In genomic region chr22:36913431-36914382, GRCh38 we compare ENCODE assay signal across 10 cellular contexts. TPM values are rescaled to one million over a fixed set of nuclear protein-coding genes. Genes with fewer than 3 reads are reported as not detected.
DNase-seq lines count a peak whose midpoint lies in the region; ATAC-seq and TF ChIP-seq lines count a peak whose summit lies in the region.
"Had no signal": no experiment of that assay in that cellular context is flagged by ENCODE, and none has a peak within 500 bp of the region (broad histone marks: within the 10 kb centered on the region; RNA-seq: fewer than 3 reads in every experiment).

TSS of gene CSF2RB (plus strand) at chr22:36913628. CDS start at chr22:36922208, 8,580 bp downstream.

- H3K36me3 ChIP-seq in CD4-positive, CD25-positive, alpha-beta regulatory T cell (ENCODE audit: control insufficient read depth, insufficient read depth, low read length): no peaks in the 10 kb centered on the region
- H3K36me3 ChIP-seq in muscle layer of duodenum (ENCODE audit: control insufficient read depth in 1 of 2, insufficient read depth in 2 of 2, low read length in 2 of 2) (no peaks in the 10 kb centered on the region), HAP-1 (replicated peaks) (no peaks in the 10 kb centered on the region)

- DNase-seq in CD4-positive, CD25-positive, alpha-beta regulatory T cell: peak in 1 of 3 donors; percentile 57
- DNase-seq in HL-60 (ENCODE audit: low read depth in 1 of 2, low spot score in 1 of 2) (peak; percentile 93), HAP-1 (ENCODE audit: low spot score in 2 of 2) (no peak), COLO668 (lab: John Stamatoyannopoulos, UW; ENCODE audit: unreplicated experiment) (no peak)
- DNase-seq in central memory CD8-positive, alpha-beta T cell (ENCODE audit: low spot score in 2 of 2): no peak
- DNase-seq in naive thymus-derived CD8-positive, alpha-beta T cell: no peak
- DNase-seq: natural killer cell, NCI-H1105 treated with DMSO at 0.1 percent for 48 hours had no signal

- H3K9me3 ChIP-seq in CD4-positive, CD25-positive, alpha-beta regulatory T cell (ENCODE audit: control insufficient read depth in 2 of 2, low read length in 2 of 2): no peaks in the 10 kb centered on the region
- H3K9me3 ChIP-seq in muscle layer of duodenum (ENCODE audit: control insufficient read depth in 1 of 2, low read length in 2 of 2) (peaks cover 0 to 3% of the 10 kb centered on the region in 2 donors), HAP-1 (no peaks in the 10 kb centered on the region)

- H3K4me3 ChIP-seq in CD4-positive, CD25-positive, alpha-beta regulatory T cell (ENCODE audit: low read depth, low read length): peak within 1 kb of the TSS; percentile 89
- H3K4me3 ChIP-seq in HL-60 (replicated peaks; ENCODE audit: insufficient read depth, low read length) (peak within 1 kb of the TSS; percentile 58), muscle layer of duodenum (ENCODE audit: low read depth in 1 of 2, low read length in 2 of 2) (peak within 1 kb of the TSS; percentile 49 to 50), HAP-1 (no peak within 1 kb of the TSS)

- peak; percentile 53 to 59 for ATAC-seq in CD4-positive, CD25-positive, alpha-beta regulatory T cell (ENCODE audit: low read depth in 2 of 2)
- ATAC-seq in central memory CD8-positive, alpha-beta T cell (replicated peaks; ENCODE audit: extremely low read depth, poor library complexity, severe bottlenecking): no peak
- no peak for ATAC-seq in HG03159 (IDR thresholded peaks at IDR 0.05; ENCODE audit: unreplicated experiment)
- no peak for ATAC-seq in naive thymus-derived CD8-positive, alpha-beta T cell

- H3K4me1 Mint-ChIP-seq in CD4-positive, CD25-positive, alpha-beta regulatory T cell: peaks cover 19 to 48% (median 28%) of the 10 kb centered on the region in 4 donors
- H3K4me1 Mint-ChIP-seq in central memory CD8-positive, alpha-beta T cell: no peaks in the 10 kb centered on the region
- H3K4me1 Mint-ChIP-seq in naive thymus-derived CD8-positive, alpha-beta T cell: peaks cover 0 to 16% (median under 1%) of the 10 kb centered on the region in 4 donors

- no peak for TF ChIP-seq CTCF in HL-60 (IDR thresholded peaks at IDR 0.05; ENCODE audit: insufficient read depth, low read length)

- peak within 1 kb of the TSS; percentile 51 for H3K27ac ChIP-seq in CD4-positive, CD25-positive, alpha-beta regulatory T cell (ENCODE audit: insufficient read depth, low read length, poor library complexity, severe bottlenecking)
- H3K27ac ChIP-seq in HL-60 (replicated peaks): peak within 1 kb of the TSS; percentile 77
- H3K27ac ChIP-seq in muscle layer of duodenum (ENCODE audit: low read length): peak within 1 kb of the TSS; percentile 72

- H3K9me3 Mint-ChIP-seq in CD4-positive, CD25-positive, alpha-beta regulatory T cell: no peaks in the 10 kb centered on the region
- no peaks in the 10 kb centered on the region for H3K9me3 Mint-ChIP-seq in central memory CD8-positive, alpha-beta T cell
- no peaks in the 10 kb centered on the region for H3K9me3 Mint-ChIP-seq in naive thymus-derived CD8-positive, alpha-beta T cell
- H3K9me3 Mint-ChIP-seq: natural killer cell had no signal

- peak within 1 kb of the TSS; percentile 87 to 92 (median 92) for H3K27ac Mint-ChIP-seq in CD4-positive, CD25-positive, alpha-beta regulatory T cell
- H3K27ac Mint-ChIP-seq in central memory CD8-positive, alpha-beta T cell (ENCODE audit: low read depth): peak within 1 kb of the TSS; percentile 48
- H3K27ac Mint-ChIP-seq in naive thymus-derived CD8-positive, alpha-beta T cell: peak within 1 kb of the TSS in 2 of 10 donors; percentile 42 to 68

- peaks cover 15% of the 10 kb centered on the region for H3K4me1 ChIP-seq in CD4-positive, CD25-positive, alpha-beta regulatory T cell (ENCODE audit: control insufficient read depth, insufficient read depth, low read length, poor library complexity, severe bottlenecking)
- H3K4me1 ChIP-seq in muscle layer of duodenum (ENCODE audit: control insufficient read depth in 1 of 2, insufficient read depth in 2 of 2, low read length in 2 of 2): peaks cover 0 to 6% of the 10 kb centered on the region in 2 donors
- H3K4me1 ChIP-seq in HAP-1: no peaks in the 10 kb centered on the region; the same call in 1 of the 2 replicates

- in situ Hi-C loops in HAP-1 (cut with MboI; ENCODE audit: low sequenced_read_pairs): no loop called here

- no peaks in the 10 kb centered on the region for H3K27me3 ChIP-seq in CD4-positive, CD25-positive, alpha-beta regulatory T cell (ENCODE audit: control insufficient read depth, insufficient read depth, low read length)
- H3K27me3 ChIP-seq in HL-60 (ENCODE audit: insufficient read depth, poor library complexity, severe bottlenecking) (no peaks in the 10 kb centered on the region), muscle layer of duodenum (ENCODE audit: low read depth, low read length) (no peaks in the 10 kb centered on the region), HAP-1 (ENCODE audit: low read depth) (peaks cover 9% of the 10 kb centered on the region; the same call in 1 of the 2 replicates)

- H3K36me3 Mint-ChIP-seq in CD4-positive, CD25-positive, alpha-beta regulatory T cell: peaks cover 6% of the 10 kb centered on the region
- peaks cover 3% of the 10 kb centered on the region for H3K36me3 Mint-ChIP-seq in central memory CD8-positive, alpha-beta T cell (ENCODE audit: insufficient read depth)
- no peaks in the 10 kb centered on the region for H3K36me3 Mint-ChIP-seq in naive thymus-derived CD8-positive, alpha-beta T cell
- H3K36me3 Mint-ChIP-seq: natural killer cell had no signal

- H3K27me3 Mint-ChIP-seq in CD4-positive, CD25-positive, alpha-beta regulatory T cell: no peaks in the 10 kb centered on the region
- H3K27me3 Mint-ChIP-seq in central memory CD8-positive, alpha-beta T cell: peaks cover 47% of the 10 kb centered on the region
- peaks cover 11 to 58% (median 25%) of the 10 kb centered on the region in 5 donors for H3K27me3 Mint-ChIP-seq in naive thymus-derived CD8-positive, alpha-beta T cell

- POLR2A ChIA-PET in naive thymus-derived CD8-positive, alpha-beta T cell (lab: Charles Lee): no interaction called here

- H3K4me3 Mint-ChIP-seq in CD4-positive, CD25-positive, alpha-beta regulatory T cell: peak within 1 kb of the TSS; percentile 84 to 96 (median 93)
- H3K4me3 Mint-ChIP-seq in central memory CD8-positive, alpha-beta T cell: peak within 1 kb of the TSS; percentile 16
- H3K4me3 Mint-ChIP-seq in naive thymus-derived CD8-positive, alpha-beta T cell: peak within 1 kb of the TSS in 2 of 10 donors; percentile 52 to 84
- H3K4me3 Mint-ChIP-seq: natural killer cell had no signal

RNA-seq across cellular contexts. Expression of gene CSF2RB, which starts in this region (rescaled TPM):
- 27.0 TPM for total RNA-seq in CD4-positive, CD25-positive, alpha-beta regulatory T cell
- 10 to 100 TPM in 2 of 4 donors, 1 to 10 TPM in 2; 5.7 to 10.6 (median 8.8) TPM for polyA plus RNA-seq in CD4-positive, CD25-positive, alpha-beta regulatory T cell
- under 1 TPM; 0.41 to 0.60 TPM for total RNA-seq in naive thymus-derived CD8-positive, alpha-beta T cell
- not detected for polyA plus RNA-seq in naive thymus-derived CD8-positive, alpha-beta T cell

Comparison
In these comparisons a context has a peak if more than half of its experiments do, and no peak if none do; other contexts are left out.
1. RNA of gene CSF2RB (total RNA-seq): 27.0 TPM in CD4-positive, CD25-positive, alpha-beta regulatory T cell (single experiment); 0.41 to 0.60 TPM in naive thymus-derived CD8-positive, alpha-beta T cell; every median in the first group is over 10 times any median in the second.
2. RNA of gene CSF2RB (polyA plus RNA-seq): 5.7 to 10.6 TPM in CD4-positive, CD25-positive, alpha-beta regulatory T cell; not detected in naive thymus-derived CD8-positive, alpha-beta T cell; every median in the first group is over 4 times any median in the second.
3. ATAC-seq: peak in CD4-positive, CD25-positive, alpha-beta regulatory T cell (2 of 2); none in central memory CD8-positive, alpha-beta T cell (single experiment), HG03159 (single experiment) and naive thymus-derived CD8-positive, alpha-beta T cell (0 of 2).
4. DNase-seq: peak in HL-60 (2 of 2); none in central memory CD8-positive, alpha-beta T cell (0 of 2), naive thymus-derived CD8-positive, alpha-beta T cell (0 of 10), HAP-1 (0 of 2) and COLO668 (single experiment).
5. Peak in every context shown above with its lines, with median percentiles within 50 percentile points of each other: H3K27ac ChIP-seq.